8 cellular contexts compared by ENCODE assay signal in the genomic region with DNA sequence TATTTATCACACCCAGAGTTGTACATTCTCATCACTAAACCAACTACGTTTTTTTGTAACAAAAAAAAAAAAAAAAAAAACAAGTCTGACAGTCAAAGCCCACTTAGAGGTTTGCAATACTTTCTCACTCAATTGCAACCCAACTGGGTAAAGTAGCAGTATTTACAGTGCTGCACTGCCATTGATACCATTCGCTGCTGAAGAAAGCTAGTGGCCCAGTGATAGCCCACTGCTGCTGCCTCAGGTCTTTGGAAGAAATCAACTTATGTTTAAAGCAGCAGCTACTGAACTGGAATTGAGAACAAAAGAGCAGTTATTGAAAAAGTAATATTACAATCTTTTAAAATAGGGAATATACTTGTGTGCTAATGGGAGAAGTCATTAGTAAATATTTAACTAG. TPM values are rescaled to one million over a fixed set of nuclear protein-coding genes. Genes with fewer than 3 reads are reported as not detected.
DNase-seq lines count a peak whose midpoint lies in the region; ATAC-seq, FAIRE-seq and TF ChIP-seq lines count a peak whose summit lies in the region.

No MANE protein-coding gene starts in this region.

- intact Hi-C loops in esophagus squamous epithelium (cut with DNase I) = loop anchor here (5.0 kb wide), 1 partner anchor 111 kb away; no protein-coding TSS in a partner anchor

- H3K9me3 ChIP-seq in SJCRH30 (replicated peaks) (no peaks in the 10 kb centered on the region), esophagus squamous epithelium (no peaks in the 10 kb centered on the region)

- DNase-seq in GM19239 (ENCODE audit: insufficient read length, low spot score) (no peak), SJCRH30 (no peak), esophagus squamous epithelium (lab: John Stamatoyannopoulos, UW) (no peak), retinal pigment epithelial cell (ENCODE audit: low read depth) (no peak)
- no peak for DNase-seq in activated effector memory CD4-positive, alpha-beta T cell treated with anti-CD3 and anti-CD28 coated beads, Interleukin-2, amount 50 U/mL, for 16 hours
- no peak for DNase-seq in stimulated activated CD4-positive, alpha-beta T cell treated with anti-CD3 and anti-CD28 coated beads, Interleukin-15, amount 100 ng/mL, for 24 hours

- H3K36me3 ChIP-seq in SJCRH30 (peaks cover 59% of the 10 kb centered on the region), esophagus squamous epithelium (peaks cover 8 to 45% (median 20%) of the 10 kb centered on the region in 3 donors)

- ATAC-seq in HG03354 (IDR thresholded peaks at IDR 0.05; ENCODE audit: poor library complexity, severe bottlenecking, unreplicated experiment) = no peak
- no peak for ATAC-seq in GM21825 (IDR thresholded peaks at IDR 0.05; ENCODE audit: unreplicated experiment)

- WGBS in esophagus squamous epithelium, 2 donors = 3 to 4% methylated on average over 2 of the region's 2 CpGs

- peak overlapping the region; percentile 89 for H3K4me3 ChIP-seq in SJCRH30
- peak overlapping the region; percentile 73 to 98 (median 92) for H3K4me3 ChIP-seq in esophagus squamous epithelium
- H3K4me3 ChIP-seq in retinal pigment epithelial cell (ENCODE audit: low read length) = peak overlapping the region; percentile 82

- no peak overlapping the region for H3K27ac ChIP-seq in SJCRH30
- H3K27ac ChIP-seq in esophagus squamous epithelium = peak overlapping the region in 3 of 4 donors; percentile 2 to 100 (median 100)

- H3K27me3 ChIP-seq in SJCRH30 (no peaks in the 10 kb centered on the region), esophagus squamous epithelium (no peaks in the 10 kb centered on the region)

- FAIRE-seq in GM19239 (lab: Jason Lieb, UNC) = peak; percentile 28

- TF ChIP-seq POLR2A in esophagus squamous epithelium (IDR thresholded peaks at IDR 0.05) = no peak

- TF ChIP-seq CTCF in esophagus squamous epithelium (IDR thresholded peaks at IDR 0.05) = no peak
- TF ChIP-seq CTCF in retinal pigment epithelial cell (conservative IDR thresholded peaks at IDR 0.05; ENCODE audit: low read depth, low read length) = no peak

- H3K4me1 ChIP-seq in SJCRH30 = peaks cover 16% of the 10 kb centered on the region
- peaks cover 14 to 66% (median 30%) of the 10 kb centered on the region in 3 donors for H3K4me1 ChIP-seq in esophagus squamous epithelium

RNA-seq across cellular contexts. Expression of a gene that starts 2.7 kb away (rescaled TPM):
- 595 and 602 TPM in 2 replicates for total RNA-seq in SJCRH30 (2014; rRNA removed; shearing (Covaris generic))
- 100 to 1,000 TPM; 176 to 308 (median 257) TPM for total RNA-seq in esophagus squamous epithelium

RNA-seq across cellular contexts. Expression of a gene that starts 26.2 kb away (rescaled TPM):
- total RNA-seq in SJCRH30 (2014; rRNA removed; shearing (Covaris generic)) = 23.9 and 33.5 TPM in 2 replicates
- 10 to 100 TPM; 19.2 to 48.4 (median 37.0) TPM for total RNA-seq in esophagus squamous epithelium
